In the genomic region with DNA sequence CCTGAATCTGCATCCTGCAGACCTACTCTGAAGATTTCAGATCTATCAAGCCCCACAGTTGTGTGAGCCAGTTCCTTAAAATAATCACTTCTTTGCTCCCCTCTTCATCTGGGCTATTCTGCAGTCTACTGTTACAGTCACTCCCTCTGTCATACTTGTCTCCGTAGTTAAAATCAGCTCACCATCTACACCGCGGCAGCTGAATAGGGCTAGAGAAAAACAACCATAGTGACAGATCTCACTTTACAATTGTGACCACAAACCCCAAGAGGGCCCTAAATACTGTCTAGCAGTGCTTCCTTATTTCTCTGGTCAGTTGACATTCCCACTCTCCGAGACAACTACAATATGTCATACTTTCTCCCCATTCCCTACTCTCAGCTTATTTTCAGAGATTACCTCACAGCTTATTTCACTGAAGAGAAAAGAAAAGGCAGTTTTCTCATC, we compare ENCODE assay signal across 8 cellular contexts. TPM values are rescaled to one million over a fixed set of nuclear protein-coding genes. Genes with fewer than 3 reads are reported as not detected.
A peak's percentile ranks its signal among the peaks of the same experiment; 100 is the strongest.
DNase-seq lines count a peak whose midpoint lies in the region; ATAC-seq and TF ChIP-seq lines count a peak whose summit lies in the region.

No MANE protein-coding gene starts in this region.

- H3K27ac ChIP-seq in BLaER1 treated with 17β-estradiol and CSF1 and Interleukin-3, amounts not matched to agents 10 nM and 100 nM, result peak overlapping the region in 7 of 11 experiments; percentile 1 to 70 (median 43); a peak in 10 of 22 replicates
- no peak overlapping the region for H3K27ac ChIP-seq in body of pancreas

- peaks cover 13 to 19% of the 10 kb centered on the region in 2 donors for H3K4me1 Mint-ChIP-seq in effector memory CD8-positive, alpha-beta T cell (ENCODE audit: low read depth in 2 of 2)

- H3K9ac ChIP-seq in BLaER1 treated with 17β-estradiol and CSF1 and Interleukin-3, amounts not matched to agents 10 nM and 100 nM, result peak overlapping the region in 9 of 11 experiments; percentile 4 to 57 (median 44); a peak in 13 of 22 replicates

- peak overlapping the region in 6 of 10 experiments; percentile 3 to 44 (median 30); a peak in 8 of 20 replicates for H3K4me3 ChIP-seq in BLaER1 treated with 17β-estradiol and CSF1 and Interleukin-3, amounts not matched to agents 10 nM and 100 nM
- no peak overlapping the region for H3K4me3 ChIP-seq in body of pancreas

- peak overlapping the region; percentile 66 to 95 (median 79) for H3K4me2 ChIP-seq in BLaER1 treated with 17β-estradiol and CSF1 and Interleukin-3, amounts not matched to agents 10 nM and 100 nM

- peaks cover 23 to 40% (median 27%) of the 10 kb centered on the region in 11 experiments for H3K9me3 ChIP-seq in BLaER1 treated with 17β-estradiol and CSF1 and Interleukin-3, amounts not matched to agents 10 nM and 100 nM (replicated peaks in 1 of 11)
- H3K9me3 ChIP-seq in body of pancreas, result no peaks in the 10 kb centered on the region

- H3K27me3 Mint-ChIP-seq in effector memory CD8-positive, alpha-beta T cell, result no peaks in the 10 kb centered on the region

- no peaks in the 10 kb centered on the region for H3K27me3 ChIP-seq in BLaER1 treated with 17β-estradiol and CSF1 and Interleukin-3, amounts not matched to agents 10 nM and 100 nM
- H3K27me3 ChIP-seq in body of pancreas, result no peaks in the 10 kb centered on the region

- H3K36me3 ChIP-seq in BLaER1 treated with 17β-estradiol and CSF1 and Interleukin-3, amounts not matched to agents 10 nM and 100 nM, result peaks cover 20 to 44% (median 36%) of the 10 kb centered on the region in 11 experiments
- no peaks in the 10 kb centered on the region for H3K36me3 ChIP-seq in body of pancreas (replicated peaks in 1 of 2; ENCODE audit: insufficient read depth in 1 of 2, low read depth in 2 of 2)

- ATAC-seq in HG03521 (IDR thresholded peaks at IDR 0.05; ENCODE audit: unreplicated experiment), result peak; percentile 89
- peak; percentile 80 for ATAC-seq in effector memory CD8-positive, alpha-beta T cell (replicated peaks)
- no peak for ATAC-seq in body of pancreas
- no peak for ATAC-seq in HG02840 (IDR thresholded peaks at IDR 0.05; ENCODE audit: low FRiP score, unreplicated experiment)

- H3K27ac Mint-ChIP-seq in effector memory CD8-positive, alpha-beta T cell, result no peak overlapping the region

- no peaks in the 10 kb centered on the region for H3K9me3 Mint-ChIP-seq in effector memory CD8-positive, alpha-beta T cell

- DNase-seq in GM20000 (ENCODE audit: low spot score) (peak; percentile 22), NCI-H1092 (lab: John Stamatoyannopoulos, UW) (no peak), body of pancreas (no peak)
- DNase-seq in effector memory CD8-positive, alpha-beta T cell, result no peak
- DNase-seq in effector CD4-positive, alpha-beta T cell, result no peak

- H4K20me1 ChIP-seq in BLaER1 treated with 17β-estradiol and CSF1 and Interleukin-3, amounts not matched to agents 10 nM and 100 nM, result peaks cover 23 to 51% (median 44%) of the 10 kb centered on the region in 11 experiments; a peak in 21 of 22 replicates

- intact Hi-C loops in body of pancreas (cut with DNase I), result no loop called here

- TF ChIP-seq POLR2A in body of pancreas (IDR thresholded peaks at IDR 0.05), result no peak

- no peak overlapping the region for H3K4me3 Mint-ChIP-seq in effector memory CD8-positive, alpha-beta T cell

- 79 to 88% methylated on average over 4 of the region's 4 CpGs for WGBS in body of pancreas, 2 donors

- TF ChIP-seq CTCF in GM20000 (IDR thresholded peaks at IDR 0.05; ENCODE audit: extremely low read depth, missing control alignments) (no peak), body of pancreas (IDR thresholded peaks at IDR 0.05) (no peak)

- H3K36me3 Mint-ChIP-seq in effector memory CD8-positive, alpha-beta T cell (ENCODE audit: insufficient read depth), result no peaks in the 10 kb centered on the region

- peaks cover 44 to 53% (median 49%) of the 10 kb centered on the region in 10 experiments for H3K4me1 ChIP-seq in BLaER1 treated with 17β-estradiol and CSF1 and Interleukin-3, amounts not matched to agents 10 nM and 100 nM
- H3K4me1 ChIP-seq in body of pancreas, result peaks cover 7% of the 10 kb centered on the region

RNA-seq across cellular contexts. Expression of gene DESI2, which starts 12.9 kb away (rescaled TPM):
- 10 to 100 TPM; 14.5 TPM for total RNA-seq in body of pancreas

Comparison
In these comparisons a context has a peak if more than half of its experiments do, and no peak if none do; other contexts are left out.
1. H3K27ac ChIP-seq: peak in BLaER1 treated with 17β-estradiol and CSF1 and Interleukin-3, amounts not matched to agents 10 nM and 100 nM (7 of 11); none in body of pancreas (0 of 4).
2. H3K4me3 ChIP-seq: peak in BLaER1 treated with 17β-estradiol and CSF1 and Interleukin-3, amounts not matched to agents 10 nM and 100 nM (6 of 10); none in body of pancreas (0 of 2).
3. ATAC-seq: peak in HG03521 (single experiment) and effector memory CD8-positive, alpha-beta T cell (single experiment); none in body of pancreas (single experiment) and HG02840 (single experiment).